In the genomic region with DNA sequence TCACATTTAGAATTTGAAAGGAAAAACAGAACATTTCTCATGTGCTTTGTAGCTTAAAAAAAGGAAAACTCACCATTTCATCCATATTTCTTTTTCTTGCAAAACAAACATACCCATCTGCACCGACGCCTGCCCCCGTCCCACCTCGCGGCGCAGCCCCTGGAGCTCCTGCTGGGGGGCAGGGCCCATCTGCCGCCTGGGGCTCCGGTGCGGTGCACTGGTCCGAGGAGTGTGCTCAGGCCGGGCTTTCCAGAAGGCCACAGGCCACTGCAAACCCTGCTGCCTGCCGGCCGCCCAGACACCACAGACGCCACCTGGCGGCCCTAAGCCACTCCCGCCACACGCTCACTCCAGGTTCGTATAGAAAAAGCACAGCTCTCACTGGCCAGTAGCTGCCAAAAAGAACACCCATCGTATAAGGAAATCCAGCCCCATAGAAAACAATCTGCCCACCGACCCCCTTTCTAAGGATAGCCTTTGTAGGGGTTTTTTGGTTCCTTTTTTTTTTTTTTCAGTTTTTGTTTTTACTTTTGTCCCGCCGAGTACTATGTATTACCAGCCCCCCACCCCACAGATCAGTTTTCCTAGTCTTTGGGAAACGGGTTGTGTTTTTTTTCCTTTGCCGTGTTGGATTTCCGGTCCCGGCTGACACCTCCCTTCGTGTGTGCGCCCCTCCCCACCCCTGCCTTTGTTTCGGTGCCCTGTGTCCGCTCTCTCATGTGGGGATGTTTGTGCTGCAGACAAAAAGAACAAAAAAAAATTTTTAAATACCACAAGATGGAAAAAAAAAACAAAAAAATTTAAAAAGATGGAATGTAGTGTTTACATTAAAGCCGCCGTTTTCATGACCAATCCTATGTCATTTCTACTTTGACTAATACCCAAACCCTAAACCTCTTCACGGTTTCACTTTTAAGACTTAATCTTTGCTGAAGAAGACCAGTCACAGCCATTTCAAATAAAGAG, we compare ENCODE assay signal across 8 cellular contexts.
DNase-seq lines count a peak whose midpoint lies in the region; ATAC-seq lines count a peak whose summit lies in the region.

No MANE protein-coding gene starts in this region.

- no peak overlapping the region for H3K27ac Mint-ChIP-seq in memory B cell

- no peaks in the 10 kb centered on the region for H3K27me3 ChIP-seq in endocrine pancreas (ENCODE audit: control insufficient read depth, insufficient read depth, low read length)

- peak; percentile 66 for ATAC-seq in GM18508 (IDR thresholded peaks at IDR 0.05; ENCODE audit: insufficient read depth, unreplicated experiment)
- ATAC-seq in HG03025 (IDR thresholded peaks at IDR 0.05; ENCODE audit: low FRiP score, unreplicated experiment), result peak; percentile 71
- peak; percentile 85 for ATAC-seq in memory B cell (ENCODE audit: low read depth)

- DNase-seq in 8988T (peak; percentile 99), NCI-H510A (lab: John Stamatoyannopoulos, UW) (peak; percentile 51), memory B cell (ENCODE audit: low spot score in 2 of 2) (peak; percentile 45 to 59)
- DNase-seq in activated CD8-positive, alpha-beta memory T cell treated with anti-CD3 and anti-CD28 coated beads for 1 hour (ENCODE audit: extremely low read depth in 1 of 2, low read depth in 1 of 2), result peak; percentile 11 to 34
- DNase-seq in stimulated activated CD8-positive, alpha-beta memory T cell treated with anti-CD3 and anti-CD28 coated beads, Interleukin-12 subunit alpha, Interleukin-12 subunit beta, amount 100 ng/mL, for 4 hours (ENCODE audit: low read depth), result peak; percentile 25

- peaks cover 3% of the 10 kb centered on the region for H3K36me3 Mint-ChIP-seq in memory B cell

- peaks cover 18% of the 10 kb centered on the region for H3K4me1 Mint-ChIP-seq in memory B cell

- H3K9me3 Mint-ChIP-seq in memory B cell, result no peaks in the 10 kb centered on the region

- H3K4me3 Mint-ChIP-seq in memory B cell, result peak overlapping the region; percentile 78

- peak overlapping the region; percentile 54 for H3K4me3 ChIP-seq in endocrine pancreas (ENCODE audit: control insufficient read depth, insufficient read depth, low read length)

- no peaks in the 10 kb centered on the region for H3K36me3 ChIP-seq in endocrine pancreas (ENCODE audit: control insufficient read depth, insufficient read depth, low read length)

- peaks cover 2% of the 10 kb centered on the region for H3K27me3 Mint-ChIP-seq in memory B cell

- H3K4me1 ChIP-seq in endocrine pancreas (ENCODE audit: control insufficient read depth, insufficient read depth, low read length), result no peaks in the 10 kb centered on the region

- H3K9me3 ChIP-seq in endocrine pancreas (ENCODE audit: control insufficient read depth, low read length), result no peaks in the 10 kb centered on the region

- H3K9ac ChIP-seq in endocrine pancreas (ENCODE audit: control insufficient read depth, insufficient read depth, low read length), result peak overlapping the region; percentile 4

Comparison
In these comparisons a context has a peak if more than half of its experiments do, and no peak if none do; other contexts are left out.
1. Peak in every context shown above with its lines: DNase-seq, ATAC-seq and H3K4me3 ChIP-seq.
2. DNase-seq: peak in every context shown above with its lines; median percentile 99 in 8988T; 52 in memory B cell; 51 in NCI-H510A; 25 in stimulated activated CD8-positive, alpha-beta memory T cell treated with anti-CD3 and anti-CD28 coated beads, Interleukin-12 subunit alpha, Interleukin-12 subunit beta, amount 100 ng/mL, for 4 hours; 22 in activated CD8-positive, alpha-beta memory T cell treated with anti-CD3 and anti-CD28 coated beads for 1 hour.